In the genomic region with DNA sequence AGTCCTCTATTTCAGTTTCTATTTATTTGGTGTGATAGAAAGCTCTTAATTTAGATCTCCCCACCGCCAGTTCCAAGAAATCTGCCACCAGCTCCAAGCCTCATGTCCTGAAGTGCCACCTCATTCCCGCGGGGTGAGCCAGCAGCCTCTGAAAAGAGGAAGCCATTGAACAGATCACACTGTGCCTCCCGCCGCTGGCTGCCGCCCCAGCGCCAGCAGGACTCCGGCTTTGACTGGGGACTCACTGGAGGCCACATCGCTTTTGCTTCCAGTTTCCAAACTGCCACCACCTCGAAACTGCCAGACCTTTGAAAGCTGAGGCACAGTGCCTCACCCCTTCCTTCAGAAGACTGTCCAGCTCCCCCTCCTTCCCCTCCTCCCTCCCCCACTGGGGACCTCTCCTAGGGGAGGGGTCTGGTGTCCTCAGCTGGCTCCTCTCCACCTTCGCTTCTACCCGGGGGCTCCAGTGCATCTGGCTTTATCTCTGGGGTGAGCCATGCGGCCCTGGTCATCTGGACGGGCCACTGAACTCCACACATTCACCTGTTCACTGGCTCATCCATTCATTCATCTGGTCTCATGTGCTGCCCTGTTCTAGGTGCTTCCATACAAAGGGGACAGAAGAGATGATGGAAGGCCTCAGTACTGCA, we compare ENCODE assay signal across 1 cellular context.
TF ChIP-seq lines count a peak whose summit lies in the region.

No MANE protein-coding gene starts in this region.

TF ChIP-seq in HepG2, 621 proteins besides CTCF, POLR2A, EP300 and RAD21 (continued from another document):
- TF ChIP-seq, protein P1, sequence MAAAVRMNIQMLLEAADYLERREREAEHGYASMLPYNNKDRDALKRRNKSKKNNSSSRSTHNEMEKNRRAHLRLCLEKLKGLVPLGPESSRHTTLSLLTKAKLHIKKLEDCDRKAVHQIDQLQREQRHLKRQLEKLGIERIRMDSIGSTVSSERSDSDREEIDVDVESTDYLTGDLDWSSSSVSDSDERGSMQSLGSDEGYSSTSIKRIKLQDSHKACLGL (CRISPR knock-in tag; IDR thresholded peaks at IDR 0.05), result 0 out of 2 replicates have a peak, but pooled peaks have one; percentile 9
- peak; percentile 53 for TF ChIP-seq ASH2L (IDR thresholded peaks at IDR 0.05; ENCODE audit: insufficient read length, low read depth, low read length)
- TF ChIP-seq NRL (CRISPR knock-in tag; IDR thresholded peaks at IDR 0.05; ENCODE audit: borderline replicate concordance), result 0 out of 2 replicates have a peak, but pooled peaks have one; percentile 50
- TF ChIP-seq, protein P2, sequence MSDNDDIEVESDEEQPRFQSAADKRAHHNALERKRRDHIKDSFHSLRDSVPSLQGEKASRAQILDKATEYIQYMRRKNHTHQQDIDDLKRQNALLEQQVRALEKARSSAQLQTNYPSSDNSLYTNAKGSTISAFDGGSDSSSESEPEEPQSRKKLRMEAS (IDR thresholded peaks at IDR 0.05), result peak; percentile 32; the same call in 1 of the 2 replicates
